In genomic region chr17:34241062-34241461, GRCh38 we compare ENCODE assay signal across 12 cellular contexts. TPM values are rescaled to one million over a fixed set of nuclear protein-coding genes. Genes with fewer than 3 reads are reported as not detected.
DNase-seq lines count a peak whose midpoint lies in the region; ATAC-seq and TF ChIP-seq lines count a peak whose summit lies in the region.
"Had no signal": no experiment of that assay in that cellular context is flagged by ENCODE, and none has a peak within 500 bp of the region (broad histone marks: within the 10 kb centered on the region; RNA-seq: fewer than 3 reads in every experiment).

No MANE protein-coding gene starts in this region.

- no peak overlapping the region for H3K4me3 ChIP-seq in adipocyte (ENCODE audit: low read length)
- no peak overlapping the region for H3K4me3 ChIP-seq in rectal smooth muscle tissue (ENCODE audit: low read length)

- ATAC-seq in left ventricle myocardium superior (peak; percentile 89), HG03378 (IDR thresholded peaks at IDR 0.05; ENCODE audit: unreplicated experiment) (no peak), GM18505 (IDR thresholded peaks at IDR 0.05; ENCODE audit: unreplicated experiment) (no peak)

- no peaks in the 10 kb centered on the region for H3K27me3 ChIP-seq in adipocyte (replicated peaks; ENCODE audit: control insufficient read depth, insufficient read depth, low read length)
- no peaks in the 10 kb centered on the region for H3K27me3 ChIP-seq in rectal smooth muscle tissue (ENCODE audit: control insufficient read depth, insufficient read depth, low read length)

- peaks cover 18% of the 10 kb centered on the region for H3K4me1 ChIP-seq in adipocyte (ENCODE audit: control insufficient read depth, insufficient read depth, low read length)
- peaks cover 2% of the 10 kb centered on the region for H3K4me1 ChIP-seq in rectal smooth muscle tissue (ENCODE audit: control insufficient read depth, insufficient read depth, low read length)

- no peaks in the 10 kb centered on the region for H3K9me3 ChIP-seq in adipocyte (ENCODE audit: control insufficient read depth, low read length)

- TF ChIP-seq POLR2A in GM18505 (IDR thresholded peaks at IDR 0.05; ENCODE audit: borderline replicate concordance, extremely low read depth, insufficient read depth, insufficient read length): no peak

- DNase-seq in Daoy (ENCODE audit: low read depth) (peak; percentile 78), adipocyte (ENCODE audit: low read depth) (peak; percentile 43), left ventricle myocardium superior (peak; percentile 86), GM19238 (ENCODE audit: insufficient read length, low spot score) (no peak)
- DNase-seq in activated naive CD4-positive, alpha-beta T cell treated with anti-CD3 and anti-CD28 coated beads, Interleukin-2, amount 50 U/mL, for 16 hours: no peak
- DNase-seq: activated CD4-positive, alpha-beta T cell treated with anti-CD3 and anti-CD28 coated beads for 48 hours; NCI-H1930; nephron progenitor cell had no signal

- intact Hi-C loops in left ventricle myocardium superior (cut with micrococcal nuclease): no loop called here

- peak overlapping the region; percentile 3 for H3K27ac ChIP-seq in rectal smooth muscle tissue (ENCODE audit: low read depth, low read length)
- H3K27ac ChIP-seq: KMS-11 had no signal

- no peaks in the 10 kb centered on the region for H3K36me3 ChIP-seq in adipocyte (ENCODE audit: control insufficient read depth, insufficient read depth, low read length, severe bottlenecking)
- H3K36me3 ChIP-seq in rectal smooth muscle tissue (ENCODE audit: control insufficient read depth, insufficient read depth, low read length): no peaks in the 10 kb centered on the region

- no peak overlapping the region for H3K9ac ChIP-seq in adipocyte (ENCODE audit: low read length)
- H3K9ac ChIP-seq in rectal smooth muscle tissue (ENCODE audit: low read length): no peak overlapping the region
- H3K9ac ChIP-seq: KMS-11 had no signal

RNA-seq across cellular contexts. Expression of gene CCL2, which starts 14.0 kb away (rescaled TPM):
- 1,648 and 1,969 TPM in 2 replicates for total RNA-seq in Daoy (2014; rRNA removed; shearing (Covaris generic))
- total RNA-seq in left ventricle myocardium superior: 22.3 TPM

RNA-seq across cellular contexts. Expression of gene CCL7, which starts 29.0 kb away (rescaled TPM):
- total RNA-seq in Daoy (2014; rRNA removed; shearing (Covaris generic)): 0.21 and 1.5 TPM in 2 replicates
- not detected for total RNA-seq in left ventricle myocardium superior

RNA-seq across cellular contexts. Expression of gene CCL11, which starts 44.5 kb away (rescaled TPM):
- total RNA-seq in Daoy (2014; rRNA removed; shearing (Covaris generic)): not detected in 2 replicates
- 5.4 TPM for total RNA-seq in left ventricle myocardium superior

Comparison
In these comparisons a context has a peak if more than half of its experiments do, and no peak if none do; other contexts are left out.
1. DNase-seq: peak in Daoy (single experiment), adipocyte (single experiment) and left ventricle myocardium superior (single experiment); none in activated naive CD4-positive, alpha-beta T cell treated with anti-CD3 and anti-CD28 coated beads, Interleukin-2, amount 50 U/mL, for 16 hours (single experiment) and GM19238 (single experiment).
2. RNA of gene CCL2, which starts 14.0 kb away (total RNA-seq): 1,648 to 1,969 TPM in Daoy; 22.3 TPM in left ventricle myocardium superior (single experiment); every median in the first group is over 10 times any median in the second.